In genomic region chr2:199603748-199604291, GRCh38 we compare ENCODE assay signal across 1 cellular context.
TF ChIP-seq lines count a peak whose summit lies in the region.

No MANE protein-coding gene starts in this region.

TF ChIP-seq in SK-N-SH, 30 proteins besides CTCF, POLR2A, EP300 and RAD21 (continued from another document):
- TF ChIP-seq REST (IDR thresholded peaks at IDR 0.05; ENCODE audit: low read depth, low read length) (no peak), MAX (IDR thresholded peaks at IDR 0.05; ENCODE audit: low read depth) (peak; percentile 94), MEF2A (IDR thresholded peaks at IDR 0.05; ENCODE audit: borderline replicate concordance, low read depth) (no peak)
